In the genomic region with DNA sequence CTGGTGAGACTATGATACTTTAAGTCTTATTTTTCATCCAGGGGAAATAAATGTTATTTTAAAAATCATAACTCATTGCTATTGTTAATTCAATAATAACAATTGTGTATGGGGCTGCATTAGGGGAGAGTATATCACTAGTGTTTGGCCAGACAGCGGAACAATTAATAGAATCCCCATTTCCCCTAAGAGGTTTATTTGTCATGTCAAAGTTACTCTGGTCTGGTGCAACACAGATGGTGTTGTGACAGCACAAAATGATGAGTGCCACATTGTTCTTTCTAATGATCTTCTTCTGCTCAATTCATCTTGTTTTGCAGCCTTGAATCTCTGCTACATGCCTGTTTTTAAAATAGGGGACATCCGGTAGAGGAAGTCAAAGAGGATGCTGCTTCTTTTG, we compare ENCODE assay signal across 23 cellular contexts.
A peak's percentile ranks its signal among the peaks of the same experiment; 100 is the strongest.
DNase-seq lines count a peak whose midpoint lies in the region; ATAC-seq, FAIRE-seq and TF ChIP-seq lines count a peak whose summit lies in the region.
"Had no signal": no experiment of that assay in that cellular context is flagged by ENCODE, and none has a peak within 500 bp of the region (broad histone marks: within the 10 kb centered on the region; RNA-seq: fewer than 3 reads in every experiment).

No MANE protein-coding gene starts in this region.

- CTCF ChIA-PET in HepG2 (lab: Yijun Ruan, JAX; ENCODE audit: low intra/inter-chr PET ratio, low total read pairs) (no interaction called here), endothelial cell of umbilical vein (lab: Charles Lee) (no interaction called here)

- H3K4me1 ChIP-seq in right lobe of liver (no peaks in the 10 kb centered on the region), HepG2 (ENCODE audit: insufficient read depth, low read length) (no peaks in the 10 kb centered on the region), RWPE2 (ENCODE audit: insufficient read depth, poor library complexity, severe bottlenecking) (peaks cover 17% of the 10 kb centered on the region), endothelial cell of umbilical vein (ENCODE audit: control insufficient read depth, extremely low read depth, insufficient read depth, low read length) (no peaks in the 10 kb centered on the region)

- dilution Hi-C loops in endothelial cell of umbilical vein (cut with MboI; ENCODE audit: extremely low pct_ligation_motif_present, low sequenced_read_pairs): no loop called here

- FAIRE-seq in HepG2 (lab: Jason Lieb, UNC) (no peak), endothelial cell of umbilical vein (lab: Jason Lieb, UNC) (no peak)
- FAIRE-seq: D721Med, GM19239 had no signal

- H3K9ac ChIP-seq in HepG2 (ENCODE audit: insufficient read depth, low read depth, low read length): no peak overlapping the region
- H3K9ac ChIP-seq in endothelial cell of umbilical vein (replicated peaks; ENCODE audit: extremely low read depth, insufficient read depth, low read length): no peak overlapping the region

- TF ChIP-seq RAD21 in HepG2 (CRISPR knock-in tag; IDR thresholded peaks at IDR 0.05): no peak

- H3K4me2 ChIP-seq in HepG2 (ENCODE audit: low read depth, low read length) (no peak overlapping the region), endothelial cell of umbilical vein (ENCODE audit: insufficient read depth, low read length) (no peak overlapping the region)
- H3K4me2 ChIP-seq: PC-9 had no signal

- H3K9me3 ChIP-seq in right lobe of liver (no peaks in the 10 kb centered on the region), HepG2 (ENCODE audit: low read length) (no peaks in the 10 kb centered on the region), RWPE2 (ENCODE audit: severe bottlenecking) (no peaks in the 10 kb centered on the region), endothelial cell of umbilical vein (replicated peaks; ENCODE audit: control insufficient read depth, insufficient read depth, low read length) (no peaks in the 10 kb centered on the region)
- H3K9me3 ChIP-seq: SJSA1 had no signal

- DNase-seq in right lobe of liver (no peak), HepG2 (ENCODE audit: low spot score) (no peak), RWPE2 (ENCODE audit: low spot score) (no peak), endothelial cell of umbilical vein (ENCODE audit: low read depth, low spot score) (peak; percentile 23), A172 (ENCODE audit: low spot score) (no peak)
- no peak for DNase-seq in activated naive CD4-positive, alpha-beta T cell (lab: John Stamatoyannopoulos, UW)
- DNase-seq: ACHN; CD4-positive, CD25-positive, alpha-beta regulatory T cell; H7; NCI-H1048; NCI-H1417; NCI-H1694 treated with DMSO at 0.1 percent for 48 hours; NCI-H2081; NCI-H524 treated with DMSO at 0.1 percent for 48 hours; NCI-H774; PC-9; Right ventricle myocardium superior had no signal

- 63% methylated on average over 2 of the region's 2 CpGs for WGBS in right lobe of liver (ENCODE audit: insufficient coverage, low coverage, low lambda C conversion rate, missing lambda C conversion rate)
- WGBS in HepG2 (ENCODE audit: low lambda C conversion rate): 74% methylated on average over 2 of the region's 2 CpGs

- intact Hi-C loops in right lobe of liver (cut with DNase I): no loop called here
- intact Hi-C loops in HepG2 (cut with micrococcal nuclease; ENCODE audit: unreplicated experiment): no loop called here
- intact Hi-C loops in endothelial cell of umbilical vein (cut with micrococcal nuclease): no loop called here

- H2AFZ ChIP-seq in HepG2 (ENCODE audit: low read length): no peak overlapping the region
- no peak overlapping the region for H2AFZ ChIP-seq in endothelial cell of umbilical vein (ENCODE audit: low read depth, low read length)
- H2AFZ ChIP-seq: PC-9 had no signal

- BruUV-seq in HepG2 (replicated peaks; lab: Mats Ljungman, UMichigan): no TSS peak
- BruUV-seq in endothelial cell of umbilical vein (replicated peaks; lab: Mats Ljungman, UMichigan): no TSS peak

- ATAC-seq in right lobe of liver (peak in 3 of 4 donors; percentile 22 to 71 (median 30)), HepG2 (no peak), RWPE2 (ENCODE audit: low read depth) (no peak), HG02571 (IDR thresholded peaks at IDR 0.05; ENCODE audit: unreplicated experiment) (no peak), HG02588 (IDR thresholded peaks at IDR 0.05; ENCODE audit: unreplicated experiment) (no peak)

- POLR2A ChIA-PET in HepG2 (lab: Yijun Ruan, JAX) (no interaction called here), endothelial cell of umbilical vein (lab: Charles Lee) (no interaction called here)

- H3K27me3 ChIP-seq in right lobe of liver: no peaks in the 10 kb centered on the region
- H3K27me3 ChIP-seq in HepG2 (ENCODE audit: control insufficient read depth in 1 of 2, insufficient read depth in 2 of 2, low read length in 2 of 2): no peaks in the 10 kb centered on the region
- H3K27me3 ChIP-seq in RWPE2 (ENCODE audit: insufficient read depth, poor library complexity, severe bottlenecking): no peaks in the 10 kb centered on the region
- no peaks in the 10 kb centered on the region for H3K27me3 ChIP-seq in endothelial cell of umbilical vein (ENCODE audit: control insufficient read depth in 2 of 2, insufficient read depth in 2 of 2, low read length in 2 of 2)
- H3K27me3 ChIP-seq: SJSA1 had no signal

- TF ChIP-seq EP300 in HepG2 (IDR thresholded peaks at IDR 0.05; ENCODE audit: low read depth in 2 of 2, low read length in 2 of 2) (no peak), HepG2 (CRISPR knock-in tag; IDR thresholded peaks at IDR 0.05; ENCODE audit: borderline replicate concordance) (no peak)

- no peak overlapping the region for H3K4me3 ChIP-seq in right lobe of liver
- H3K4me3 ChIP-seq in HepG2 (replicated peaks in 1 of 3; ENCODE audit: insufficient read depth in 1 of 3, low read depth in 2 of 3, low read length in 3 of 3): no peak overlapping the region
- no peak overlapping the region for H3K4me3 ChIP-seq in RWPE2 (ENCODE audit: severe bottlenecking)
- H3K4me3 ChIP-seq in endothelial cell of umbilical vein (replicated peaks in 1 of 3; ENCODE audit: insufficient read depth in 1 of 3, low read depth in 1 of 3, low read length in 3 of 3): no peak overlapping the region
- H3K4me3 ChIP-seq: PC-9, SJSA1 had no signal

- no peak overlapping the region for H3K27ac ChIP-seq in right lobe of liver
- H3K27ac ChIP-seq in HepG2 (ENCODE audit: extremely low read length, insufficient read depth, low read length): no peak overlapping the region
- H3K27ac ChIP-seq in RWPE2 (ENCODE audit: poor library complexity, severe bottlenecking): peak overlapping the region; percentile 56
- H3K27ac ChIP-seq in endothelial cell of umbilical vein (ENCODE audit: insufficient read depth, low read depth, low read length): no peak overlapping the region
- H3K27ac ChIP-seq: 22Rv1, PC-9 had no signal

- H3K9me1 ChIP-seq in endothelial cell of umbilical vein (replicated peaks; ENCODE audit: control insufficient read depth, extremely low read depth, insufficient read depth, low read length): no peaks in the 10 kb centered on the region

- in situ Hi-C loops in HepG2 (cut with HindIII; ENCODE audit: extremely low pct_ligation_motif_present, low pct_unique_long_range_greater_than_20kb): no loop called here

- TF ChIP-seq CTCF in right lobe of liver (IDR thresholded peaks at IDR 0.05) (no peak), HepG2 (CRISPR knock-in tag; IDR thresholded peaks at IDR 0.05) (no peak), RWPE2 (IDR thresholded peaks at IDR 0.05; ENCODE audit: poor library complexity, severe bottlenecking) (no peak), endothelial cell of umbilical vein (IDR thresholded peaks at IDR 0.05; ENCODE audit: extremely low read depth in 1 of 2, insufficient read depth in 1 of 2, low read depth in 1 of 2, low read length in 2 of 2) (no peak)

- H3K36me3 ChIP-seq in right lobe of liver (no peaks in the 10 kb centered on the region), HepG2 (replicated peaks in 1 of 2; ENCODE audit: control insufficient read depth in 1 of 2, insufficient read depth in 2 of 2, low read length in 2 of 2) (no peaks in the 10 kb centered on the region), RWPE2 (ENCODE audit: low read depth) (no peaks in the 10 kb centered on the region), endothelial cell of umbilical vein (ENCODE audit: control insufficient read depth in 2 of 2, extremely low read depth in 1 of 2, insufficient read depth in 2 of 2, low read length in 2 of 2) (no peaks in the 10 kb centered on the region)
- H3K36me3 ChIP-seq: SJSA1 had no signal

- H3K79me2 ChIP-seq in HepG2 (ENCODE audit: insufficient read depth, low read length) (no peaks in the 10 kb centered on the region), endothelial cell of umbilical vein (ENCODE audit: control insufficient read depth, insufficient read depth, low read length) (no peaks in the 10 kb centered on the region)

- TF ChIP-seq POLR2A in right lobe of liver (IDR thresholded peaks at IDR 0.05) (no peak), HepG2 (IDR thresholded peaks at IDR 0.05; ENCODE audit: insufficient read depth in 1 of 2, low read depth in 2 of 2, low read length in 2 of 2) (no peak), endothelial cell of umbilical vein (IDR thresholded peaks at IDR 0.05; ENCODE audit: low read depth, low read length) (no peak)

- no peaks in the 10 kb centered on the region for H4K20me1 ChIP-seq in HepG2 (ENCODE audit: insufficient read depth, low read length)
- H4K20me1 ChIP-seq in endothelial cell of umbilical vein (replicated peaks; ENCODE audit: control insufficient read depth, extremely low read depth, insufficient read depth, low read length): no peaks in the 10 kb centered on the region

TF ChIP-seq in HepG2, 621 proteins besides CTCF, POLR2A, EP300 and RAD21 (continues in another document):
- TF ChIP-seq ZNF761 (CRISPR knock-in tag; conservative IDR thresholded peaks at IDR 0.05) (no peak), PITX1 (CRISPR knock-in tag; IDR thresholded peaks at IDR 0.05) (no peak), KDM5B (CRISPR knock-in tag; IDR thresholded peaks at IDR 0.05; ENCODE audit: borderline replicate concordance) (no peak)

TF ChIP-seq in endothelial cell of umbilical vein, 7 proteins besides CTCF, POLR2A, EP300 and RAD21:
- no peak for TF ChIP-seq GATA2 (IDR thresholded peaks at IDR 0.05; ENCODE audit: insufficient read depth, insufficient read length, low read depth, low read length)
- TF ChIP-seq POLR2AphosphoS5 (IDR thresholded peaks at IDR 0.05; ENCODE audit: insufficient read depth, low read depth, low read length): no peak
- no peak for TF ChIP-seq MYC (IDR thresholded peaks at IDR 0.05; ENCODE audit: low read depth, low read length)
- TF ChIP-seq, protein P1, sequence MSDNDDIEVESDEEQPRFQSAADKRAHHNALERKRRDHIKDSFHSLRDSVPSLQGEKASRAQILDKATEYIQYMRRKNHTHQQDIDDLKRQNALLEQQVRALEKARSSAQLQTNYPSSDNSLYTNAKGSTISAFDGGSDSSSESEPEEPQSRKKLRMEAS (IDR thresholded peaks at IDR 0.05; ENCODE audit: insufficient read depth, insufficient read length): no peak
- no peak for TF ChIP-seq JUN (IDR thresholded peaks at IDR 0.05; ENCODE audit: borderline replicate concordance, insufficient read depth, insufficient read length, low read depth)
- no peak for TF ChIP-seq FOS (IDR thresholded peaks at IDR 0.05; ENCODE audit: borderline replicate concordance, insufficient read depth, low read length)
- no peak for TF ChIP-seq EZH2 (IDR thresholded peaks at IDR 0.05; ENCODE audit: borderline replicate concordance, low read depth, low read length, severe bottlenecking)

Comparison
In these comparisons a context has a peak if more than half of its experiments do, and no peak if none do; other contexts are left out.
1. ATAC-seq: peak in right lobe of liver (3 of 4); none in HepG2 (single experiment), RWPE2 (single experiment), HG02571 (single experiment) and HG02588 (single experiment).